Comparison of ENCODE assay signal across 16 cellular contexts in genomic region chr9:124356745-124357390, GRCh38. TPM values are rescaled to one million over a fixed set of nuclear protein-coding genes. Genes with fewer than 3 reads are reported as not detected.
DNase-seq lines count a peak whose midpoint lies in the region; ATAC-seq and TF ChIP-seq lines count a peak whose summit lies in the region.
"Had no signal": no experiment of that assay in that cellular context is flagged by ENCODE, and none has a peak within 500 bp of the region (broad histone marks: within the 10 kb centered on the region; RNA-seq: fewer than 3 reads in every experiment).

No MANE protein-coding gene starts in this region.

- peak overlapping the region in 3 of 7 donors; percentile 21 to 34 (median 23) for H3K4me3 Mint-ChIP-seq in CD8-positive, alpha-beta memory T cell
- H3K4me3 Mint-ChIP-seq in Calu3 (ENCODE audit: low read depth, unreplicated experiment) = no peak overlapping the region
- H3K4me3 Mint-ChIP-seq: H9 had no signal

- peaks cover 51 to 53% (median 51%) of the 10 kb centered on the region in 3 donors for H3K4me1 Mint-ChIP-seq in CD8-positive, alpha-beta memory T cell
- no peaks in the 10 kb centered on the region for H3K4me1 Mint-ChIP-seq in Calu3 (ENCODE audit: low read depth, unreplicated experiment)

- peaks cover 0 to 2% of the 10 kb centered on the region in 2 donors for H3K27me3 Mint-ChIP-seq in CD8-positive, alpha-beta memory T cell
- no peaks in the 10 kb centered on the region for H3K27me3 Mint-ChIP-seq in Calu3 (ENCODE audit: unreplicated experiment)

- H3K27ac ChIP-seq in CD8-positive, alpha-beta memory T cell (ENCODE audit: low read depth, low read length) = no peak overlapping the region
- H3K27ac ChIP-seq in neutrophil = peak overlapping the region; percentile 45

- H3K36me3 ChIP-seq in CD8-positive, alpha-beta memory T cell (ENCODE audit: insufficient read depth, low read length) = peaks cover 19% of the 10 kb centered on the region
- peaks cover 94% of the 10 kb centered on the region for H3K36me3 ChIP-seq in neutrophil

- peak overlapping the region in 7 of 8 donors; percentile 33 to 90 (median 69) for H3K27ac Mint-ChIP-seq in CD8-positive, alpha-beta memory T cell
- no peak overlapping the region for H3K27ac Mint-ChIP-seq in Calu3 (ENCODE audit: unreplicated experiment)

- H3K9me3 Mint-ChIP-seq in CD8-positive, alpha-beta memory T cell = no peaks in the 10 kb centered on the region
- no peaks in the 10 kb centered on the region for H3K9me3 Mint-ChIP-seq in Calu3 (ENCODE audit: low read depth, unreplicated experiment)
- H3K9me3 Mint-ChIP-seq: activated naive CD4-positive, alpha-beta T cell treated with anti-CD3 and anti-CD28 coated beads, Interleukin-2, amount 50 U/mL, for 72 hours; H9 had no signal

- H3K4me1 ChIP-seq in CD8-positive, alpha-beta memory T cell (ENCODE audit: insufficient read depth, low read length) = peaks cover 4% of the 10 kb centered on the region
- H3K4me1 ChIP-seq in neutrophil (ENCODE audit: control insufficient read depth in 1 of 2, insufficient read depth in 1 of 2, low read depth in 1 of 2, low read length in 1 of 2) = peaks cover 30 to 32% of the 10 kb centered on the region in 2 experiments

- DNase-seq in CD8-positive, alpha-beta memory T cell = no peak
- DNase-seq in LoVo (ENCODE audit: low spot score) (peak; percentile 46), astrocyte of the hippocampus (ENCODE audit: low read depth, low spot score) (peak; percentile 1), G401 (ENCODE audit: low spot score) (no peak), Calu3 (no peak)
- DNase-seq: C1 segment of cervical spinal cord; foreskin fibroblast; H9; mammary epithelial cell; NCI-H1092; NK-92 treated with Interleukin-12 subunit alpha and Interleukin-12 subunit beta, amount 100 ng/mL, for 24 hours; Right ventricle myocardium superior; T1000 had no signal

- no peak for ATAC-seq in GM19455 (IDR thresholded peaks at IDR 0.05; ENCODE audit: unreplicated experiment)
- ATAC-seq: activated naive CD4-positive, alpha-beta T cell treated with anti-CD3 and anti-CD28 coated beads, Interleukin-2, amount 50 U/mL, for 72 hours had no signal

- intact Hi-C loops in Calu3 (cut with micrococcal nuclease; ENCODE audit: unreplicated experiment) = no loop called here

- no peak overlapping the region for H3K4me3 ChIP-seq in CD8-positive, alpha-beta memory T cell (ENCODE audit: low read length)
- no peak overlapping the region for H3K4me3 ChIP-seq in neutrophil (ENCODE audit: low read depth in 1 of 2, low read length in 1 of 2)

- in situ Hi-C loops in G401 (cut with HindIII; ENCODE audit: low sequenced_read_pairs) = no loop called here

- no peaks in the 10 kb centered on the region for H3K27me3 ChIP-seq in CD8-positive, alpha-beta memory T cell (ENCODE audit: insufficient read depth, low read length, poor library complexity, severe bottlenecking)
- no peaks in the 10 kb centered on the region for H3K27me3 ChIP-seq in neutrophil

- POLR2A ChIA-PET in CD8-positive, alpha-beta memory T cell (lab: Charles Lee) = no interaction called here

- no peaks in the 10 kb centered on the region for H3K9me3 ChIP-seq in CD8-positive, alpha-beta memory T cell (ENCODE audit: low read length)
- no peaks in the 10 kb centered on the region for H3K9me3 ChIP-seq in neutrophil

- peaks cover 3 to 53% (median 10%) of the 10 kb centered on the region in 3 donors for H3K36me3 Mint-ChIP-seq in CD8-positive, alpha-beta memory T cell
- peaks cover 54% of the 10 kb centered on the region for H3K36me3 Mint-ChIP-seq in Calu3 (ENCODE audit: insufficient read depth, unreplicated experiment)
- H3K36me3 Mint-ChIP-seq: activated naive CD4-positive, alpha-beta T cell treated with anti-CD3 and anti-CD28 coated beads, Interleukin-2, amount 50 U/mL, for 72 hours had no signal

- CTCF ChIA-PET in CD8-positive, alpha-beta memory T cell (lab: Charles Lee) = no interaction called here
- CTCF ChIA-PET in Calu3 (lab: Charles Lee) = no interaction called here

- no peak for TF ChIP-seq CTCF in neutrophil (IDR thresholded peaks at IDR 0.05)
- TF ChIP-seq CTCF in Calu3 (IDR thresholded peaks at IDR 0.05; ENCODE audit: unreplicated experiment) = no peak

- BruUV-seq in Calu3 (replicated peaks; lab: Mats Ljungman, UMichigan) = no TSS peak

RNA-seq across cellular contexts. Expression of gene PSMB7, which starts 58.4 kb away (rescaled TPM):
- 100 to 1,000 TPM; 215 TPM for total RNA-seq in CD8-positive, alpha-beta memory T cell
- polyA plus RNA-seq in CD8-positive, alpha-beta memory T cell = 161 TPM
- total RNA-seq in G401 (2014; rRNA removed; shearing (Covaris generic)) = 163 and 196 TPM in 2 replicates
- total RNA-seq in Calu3 (2022) = 137 and 148 TPM in 2 replicates

Comparison
In these comparisons a context has a peak if more than half of its experiments do, and no peak if none do; other contexts are left out.
1. DNase-seq: peak in LoVo (single experiment) and astrocyte of the hippocampus (single experiment); none in CD8-positive, alpha-beta memory T cell (0 of 5), G401 (single experiment) and Calu3 (single experiment).